Comparison of ENCODE assay signal across 8 cellular contexts in the genomic region with DNA sequence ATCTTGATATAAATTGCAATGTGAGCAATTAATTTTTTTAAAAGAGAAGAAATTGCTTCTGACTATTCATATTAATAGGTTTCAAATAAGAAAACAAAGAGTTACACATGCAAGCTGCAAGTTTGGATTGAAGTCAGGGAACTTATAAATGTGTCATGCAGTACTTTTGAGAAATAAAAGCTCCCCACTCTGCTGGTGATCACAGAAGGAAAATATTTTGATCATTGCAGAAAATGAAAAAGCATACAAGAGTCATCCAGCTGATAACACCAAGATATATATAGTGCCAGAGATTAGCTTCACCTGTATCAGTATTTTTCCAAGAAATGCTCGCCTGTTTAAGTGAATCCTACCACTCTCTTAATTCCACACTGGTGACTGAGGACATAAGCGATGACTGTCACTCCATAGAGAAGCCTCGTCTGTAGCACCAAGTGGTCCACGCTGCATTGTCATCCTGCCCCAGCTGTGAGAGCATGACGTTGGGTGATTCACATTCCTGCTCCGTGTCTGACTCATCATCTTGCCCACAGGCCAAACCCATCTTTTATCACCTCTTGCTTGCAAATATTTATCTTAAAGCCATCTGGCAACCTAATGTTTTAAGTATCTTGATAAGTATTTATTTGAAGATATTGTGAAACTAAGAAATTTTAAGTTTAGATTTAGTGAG.
DNase-seq lines count a peak whose midpoint lies in the region; ATAC-seq and TF ChIP-seq lines count a peak whose summit lies in the region.

No MANE protein-coding gene starts in this region.

- no peaks in the 10 kb centered on the region for H3K9me3 ChIP-seq in HAP-1

- in situ Hi-C loops in HAP-1 (cut with MboI; ENCODE audit: low sequenced_read_pairs): no loop called here

- DNase-seq in A172 (ENCODE audit: low spot score) (peak; percentile 86), HFF-Myc (ENCODE audit: extremely low read depth, low read depth) (peak; percentile 87), RPMI8226 (peak; percentile 58), fibroblast of villous mesenchyme (ENCODE audit: low read depth) (peak; percentile 93), KG1 (lab: John Stamatoyannopoulos, UW) (no peak), lower leg skin (ENCODE audit: low spot score in 2 of 2) (no peak), HAP-1 (ENCODE audit: low spot score in 2 of 2) (no peak)

- peaks cover 8% of the 10 kb centered on the region for H3K27me3 ChIP-seq in HAP-1 (ENCODE audit: low read depth)

- intact Hi-C loops in lower leg skin (cut with DNase I; ENCODE audit: low total_unique reads): no loop called here

- TF ChIP-seq CTCF in HFF-Myc (IDR thresholded peaks at IDR 0.05; ENCODE audit: low read depth, low read length, missing control alignments) (no peak), fibroblast of villous mesenchyme (IDR thresholded peaks at IDR 0.05; ENCODE audit: insufficient read depth, low read depth, low read length) (no peak), lower leg skin (IDR thresholded peaks at IDR 0.05) (no peak)

- TF ChIP-seq POLR2A in lower leg skin (IDR thresholded peaks at IDR 0.05): no peak

- ATAC-seq in HG02623 (IDR thresholded peaks at IDR 0.05; ENCODE audit: unreplicated experiment): no peak

- H3K4me1 ChIP-seq in HAP-1: no peaks in the 10 kb centered on the region

- 32 to 35% methylated on average over 6 of the region's 6 CpGs for WGBS in lower leg skin, 2 donors

- H3K4me3 ChIP-seq in HFF-Myc (replicated peaks; ENCODE audit: low read depth, low read length): no peak overlapping the region
- no peak overlapping the region for H3K4me3 ChIP-seq in fibroblast of villous mesenchyme (ENCODE audit: low read depth, low read length)
- H3K4me3 ChIP-seq in lower leg skin (ENCODE audit: low read depth, poor library complexity, severe bottlenecking): no peak overlapping the region
- no peak overlapping the region for H3K4me3 ChIP-seq in HAP-1

- no peaks in the 10 kb centered on the region for H3K36me3 ChIP-seq in HAP-1 (replicated peaks)

Comparison
In these comparisons a context has a peak if more than half of its experiments do, and no peak if none do; other contexts are left out.
1. DNase-seq: peak in A172 (single experiment), HFF-Myc (single experiment), RPMI8226 (single experiment) and fibroblast of villous mesenchyme (single experiment); none in KG1 (single experiment), lower leg skin (0 of 2) and HAP-1 (0 of 2).